Comparison of ENCODE assay signal across 4 cellular contexts in the genomic region with DNA sequence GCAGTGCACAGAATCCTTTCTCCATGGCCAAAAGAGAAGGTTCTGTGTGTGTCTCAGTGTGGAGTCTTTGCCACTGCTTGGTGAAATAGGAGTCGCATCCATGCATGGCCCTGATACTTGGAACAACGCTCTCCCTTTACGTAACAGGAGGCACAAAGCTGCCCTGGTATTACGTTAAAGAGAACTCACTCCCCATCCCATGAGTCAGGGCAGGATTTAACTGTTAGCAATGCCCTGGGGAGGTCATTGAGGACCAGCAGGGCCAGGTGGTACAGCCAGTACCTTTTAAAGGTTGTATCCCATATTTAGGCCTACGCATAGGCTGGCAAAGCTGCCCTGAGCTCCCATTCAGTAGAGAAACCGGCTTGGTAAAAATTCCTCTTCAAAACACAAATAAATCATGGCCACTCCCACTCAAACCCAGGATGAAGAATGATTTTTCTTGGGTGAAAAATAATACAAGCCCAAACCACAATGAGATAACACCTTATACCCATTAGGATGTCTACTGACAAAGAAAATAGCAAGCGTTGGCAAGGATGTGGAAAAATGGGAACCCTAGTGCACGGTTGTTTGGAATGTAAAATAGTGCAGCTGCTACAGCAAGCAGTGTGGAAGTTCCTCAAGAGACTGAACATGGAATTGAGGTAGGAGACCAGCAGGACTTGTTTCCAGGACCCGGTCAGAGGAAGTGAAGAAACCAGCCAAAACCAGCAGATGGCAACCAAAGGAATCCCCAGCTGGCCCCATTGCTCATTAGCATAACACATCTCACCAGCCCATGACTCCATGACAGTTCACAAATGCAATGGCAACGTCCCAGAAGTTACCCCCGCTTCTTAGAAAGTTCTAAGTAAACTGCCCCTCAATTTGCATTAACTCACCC.
TF ChIP-seq lines count a peak whose summit lies in the region.

No MANE protein-coding gene starts in this region.

TF ChIP-seq in A549, 52 proteins besides CTCF, POLR2A, EP300 and RAD21:
- TF ChIP-seq ESRRA (IDR thresholded peaks at IDR 0.05; ENCODE audit: borderline replicate concordance, low read length) (no peak), RNF2 (IDR thresholded peaks at IDR 0.05; ENCODE audit: borderline replicate concordance, low read depth) (no peak), PHF8 (IDR thresholded peaks at IDR 0.05; ENCODE audit: borderline replicate concordance, low read depth) (no peak), NR3C1 (IDR thresholded peaks at IDR 0.05) (no peak), ELK1 (IDR thresholded peaks at IDR 0.05; ENCODE audit: low read depth, low read length) (no peak), KDM1A (IDR thresholded peaks at IDR 0.05; ENCODE audit: low read depth) (no peak), MAX (IDR thresholded peaks at IDR 0.05) (no peak), CHD4 (IDR thresholded peaks at IDR 0.05; ENCODE audit: borderline replicate concordance) (no peak), HOXB5 (CRISPR knock-in tag; IDR thresholded peaks at IDR 0.05) (no peak), MAZ (IDR thresholded peaks at IDR 0.05; ENCODE audit: borderline replicate concordance, low read depth, low read length) (no peak), EHF (CRISPR knock-in tag; IDR thresholded peaks at IDR 0.05) (no peak), EHMT2 (IDR thresholded peaks at IDR 0.05; ENCODE audit: low read depth) (no peak), SREBF2 (IDR thresholded peaks at IDR 0.05) (no peak), HEYL (CRISPR knock-in tag; IDR thresholded peaks at IDR 0.05) (no peak)
- TF ChIP-seq, protein P1, sequence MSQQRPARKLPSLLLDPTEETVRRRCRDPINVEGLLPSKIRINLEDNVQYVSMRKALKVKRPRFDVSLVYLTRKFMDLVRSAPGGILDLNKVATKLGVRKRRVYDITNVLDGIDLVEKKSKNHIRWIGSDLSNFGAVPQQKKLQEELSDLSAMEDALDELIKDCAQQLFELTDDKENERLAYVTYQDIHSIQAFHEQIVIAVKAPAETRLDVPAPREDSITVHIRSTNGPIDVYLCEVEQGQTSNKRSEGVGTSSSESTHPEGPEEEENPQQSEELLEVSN (IDR thresholded peaks at IDR 0.05; ENCODE audit: borderline replicate concordance, low read depth): no peak
- TF ChIP-seq, protein P2, sequence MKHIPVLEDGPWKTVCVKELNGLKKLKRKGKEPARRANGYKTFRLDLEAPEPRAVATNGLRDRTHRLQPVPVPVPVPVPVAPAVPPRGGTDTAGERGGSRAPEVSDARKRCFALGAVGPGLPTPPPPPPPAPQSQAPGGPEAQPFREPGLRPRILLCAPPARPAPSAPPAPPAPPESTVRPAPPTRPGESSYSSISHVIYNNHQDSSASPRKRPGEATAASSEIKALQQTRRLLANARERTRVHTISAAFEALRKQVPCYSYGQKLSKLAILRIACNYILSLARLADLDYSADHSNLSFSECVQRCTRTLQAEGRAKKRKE (CRISPR knock-in tag; IDR thresholded peaks at IDR 0.05; ENCODE audit: low read depth): no peak

TF ChIP-seq in SK-N-SH, 30 proteins besides CTCF, POLR2A, EP300 and RAD21:
- TF ChIP-seq MXI1 (IDR thresholded peaks at IDR 0.05; ENCODE audit: low read depth, low read length) (no peak), JUND (IDR thresholded peaks at IDR 0.05) (no peak), TCF12 (IDR thresholded peaks at IDR 0.05) (no peak), USF2 (IDR thresholded peaks at IDR 0.05; ENCODE audit: borderline replicate concordance, low read depth, low read length) (no peak), TEAD4 (IDR thresholded peaks at IDR 0.05; ENCODE audit: borderline replicate concordance, insufficient read depth) (no peak), POLR2AphosphoS5 (IDR thresholded peaks at IDR 0.05; ENCODE audit: low read depth, low read length) (no peak), RFX5 (IDR thresholded peaks at IDR 0.05; ENCODE audit: low read length) (no peak), FOSL2 (IDR thresholded peaks at IDR 0.05; ENCODE audit: borderline replicate concordance, low read depth) (no peak)
- TF ChIP-seq, protein P3, sequence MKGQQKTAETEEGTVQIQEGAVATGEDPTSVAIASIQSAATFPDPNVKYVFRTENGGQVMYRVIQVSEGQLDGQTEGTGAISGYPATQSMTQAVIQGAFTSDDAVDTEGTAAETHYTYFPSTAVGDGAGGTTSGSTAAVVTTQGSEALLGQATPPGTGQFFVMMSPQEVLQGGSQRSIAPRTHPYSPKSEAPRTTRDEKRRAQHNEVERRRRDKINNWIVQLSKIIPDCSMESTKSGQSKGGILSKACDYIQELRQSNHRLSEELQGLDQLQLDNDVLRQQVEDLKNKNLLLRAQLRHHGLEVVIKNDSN (IDR thresholded peaks at IDR 0.05; ENCODE audit: borderline replicate concordance, low read depth): no peak
- TF ChIP-seq, protein P4, sequence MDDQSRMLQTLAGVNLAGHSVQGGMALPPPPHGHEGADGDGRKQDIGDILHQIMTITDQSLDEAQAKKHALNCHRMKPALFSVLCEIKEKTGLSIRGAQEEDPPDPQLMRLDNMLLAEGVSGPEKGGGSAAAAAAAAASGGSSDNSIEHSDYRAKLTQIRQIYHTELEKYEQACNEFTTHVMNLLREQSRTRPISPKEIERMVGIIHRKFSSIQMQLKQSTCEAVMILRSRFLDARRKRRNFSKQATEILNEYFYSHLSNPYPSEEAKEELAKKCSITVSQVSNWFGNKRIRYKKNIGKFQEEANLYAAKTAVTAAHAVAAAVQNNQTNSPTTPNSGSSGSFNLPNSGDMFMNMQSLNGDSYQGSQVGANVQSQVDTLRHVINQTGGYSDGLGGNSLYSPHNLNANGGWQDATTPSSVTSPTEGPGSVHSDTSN (IDR thresholded peaks at IDR 0.05): no peak
- TF ChIP-seq, protein P5, sequence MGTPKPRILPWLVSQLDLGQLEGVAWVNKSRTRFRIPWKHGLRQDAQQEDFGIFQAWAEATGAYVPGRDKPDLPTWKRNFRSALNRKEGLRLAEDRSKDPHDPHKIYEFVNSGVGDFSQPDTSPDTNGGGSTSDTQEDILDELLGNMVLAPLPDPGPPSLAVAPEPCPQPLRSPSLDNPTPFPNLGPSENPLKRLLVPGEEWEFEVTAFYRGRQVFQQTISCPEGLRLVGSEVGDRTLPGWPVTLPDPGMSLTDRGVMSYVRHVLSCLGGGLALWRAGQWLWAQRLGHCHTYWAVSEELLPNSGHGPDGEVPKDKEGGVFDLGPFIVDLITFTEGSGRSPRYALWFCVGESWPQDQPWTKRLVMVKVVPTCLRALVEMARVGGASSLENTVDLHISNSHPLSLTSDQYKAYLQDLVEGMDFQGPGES (IDR thresholded peaks at IDR 0.05; ENCODE audit: low read depth, low read length): no peak

TF ChIP-seq in HEK293T, 16 proteins besides CTCF, POLR2A, EP300 and RAD21:
- TF ChIP-seq FOXK2 (IDR thresholded peaks at IDR 0.05): no peak
- no peak for TF ChIP-seq CTBP1 (IDR thresholded peaks at IDR 0.05; ENCODE audit: borderline replicate concordance)
- no peak for TF ChIP-seq L3MBTL2 (conservative IDR thresholded peaks at IDR 0.05)
- no peak for TF ChIP-seq LEF1 (IDR thresholded peaks at IDR 0.05; ENCODE audit: borderline replicate concordance)
- TF ChIP-seq BHLHE40 (IDR thresholded peaks at IDR 0.05; ENCODE audit: borderline replicate concordance): no peak
- no peak for TF ChIP-seq FOXA1 (IDR thresholded peaks at IDR 0.05)
- TF ChIP-seq NFRKB (IDR thresholded peaks at IDR 0.05): no peak
- no peak for TF ChIP-seq TARDBP (IDR thresholded peaks at IDR 0.05)
- TF ChIP-seq, protein P6, sequence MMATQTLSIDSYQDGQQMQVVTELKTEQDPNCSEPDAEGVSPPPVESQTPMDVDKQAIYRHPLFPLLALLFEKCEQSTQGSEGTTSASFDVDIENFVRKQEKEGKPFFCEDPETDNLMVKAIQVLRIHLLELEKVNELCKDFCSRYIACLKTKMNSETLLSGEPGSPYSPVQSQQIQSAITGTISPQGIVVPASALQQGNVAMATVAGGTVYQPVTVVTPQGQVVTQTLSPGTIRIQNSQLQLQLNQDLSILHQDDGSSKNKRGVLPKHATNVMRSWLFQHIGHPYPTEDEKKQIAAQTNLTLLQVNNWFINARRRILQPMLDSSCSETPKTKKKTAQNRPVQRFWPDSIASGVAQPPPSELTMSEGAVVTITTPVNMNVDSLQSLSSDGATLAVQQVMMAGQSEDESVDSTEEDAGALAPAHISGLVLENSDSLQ (IDR thresholded peaks at IDR 0.05): no peak
- no peak for TF ChIP-seq ZNF384 (IDR thresholded peaks at IDR 0.05)

TF ChIP-seq in HepG2, 621 proteins besides CTCF, POLR2A, EP300 and RAD21:
- no peak for TF ChIP-seq FOXM1 (CRISPR knock-in tag; IDR thresholded peaks at IDR 0.05)
- TF ChIP-seq, protein P7, sequence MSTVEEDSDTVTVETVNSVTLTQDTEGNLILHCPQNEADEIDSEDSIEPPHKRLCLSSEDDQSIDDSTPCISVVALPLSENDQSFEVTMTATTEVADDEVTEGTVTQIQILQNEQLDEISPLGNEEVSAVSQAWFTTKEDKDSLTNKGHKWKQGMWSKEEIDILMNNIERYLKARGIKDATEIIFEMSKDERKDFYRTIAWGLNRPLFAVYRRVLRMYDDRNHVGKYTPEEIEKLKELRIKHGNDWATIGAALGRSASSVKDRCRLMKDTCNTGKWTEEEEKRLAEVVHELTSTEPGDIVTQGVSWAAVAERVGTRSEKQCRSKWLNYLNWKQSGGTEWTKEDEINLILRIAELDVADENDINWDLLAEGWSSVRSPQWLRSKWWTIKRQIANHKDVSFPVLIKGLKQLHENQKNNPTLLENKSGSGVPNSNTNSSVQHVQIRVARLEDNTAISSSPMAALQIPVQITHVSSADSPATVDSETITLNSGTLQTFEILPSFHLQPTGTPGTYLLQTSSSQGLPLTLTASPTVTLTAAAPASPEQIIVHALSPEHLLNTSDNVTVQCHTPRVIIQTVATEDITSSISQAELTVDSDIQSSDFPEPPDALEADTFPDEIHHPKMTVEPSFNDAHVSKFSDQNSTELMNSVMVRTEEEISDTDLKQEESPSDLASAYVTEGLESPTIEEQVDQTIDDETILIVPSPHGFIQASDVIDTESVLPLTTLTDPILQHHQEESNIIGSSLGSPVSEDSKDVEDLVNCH (CRISPR knock-in tag; IDR thresholded peaks at IDR 0.05): no peak
- no peak for TF ChIP-seq CCAR2 (optimal IDR thresholded peaks at IDR 0.05; ENCODE audit: low read depth, low read length)
- no peak for TF ChIP-seq ZNF761 (CRISPR knock-in tag; conservative IDR thresholded peaks at IDR 0.05)
TF ChIP-seq in HepG2: peak in this region for 0.
